Comparison of ENCODE assay signal across 21 cellular contexts in genomic region chr22:38921801-38922200, GRCh38. TPM values are rescaled to one million over a fixed set of nuclear protein-coding genes. Genes with fewer than 3 reads are reported as not detected.
"Had no signal": no experiment of that assay in that cellular context is flagged by ENCODE, and none has a peak within 500 bp of the region (broad histone marks: within the 10 kb centered on the region; RNA-seq: fewer than 3 reads in every experiment).

No MANE protein-coding gene starts in this region.

- H3K4me3 ChIP-seq: dorsolateral prefrontal cortex, lung, neural progenitor cell, right atrium auricular region, suprapubic skin, transverse colon, uterus had no signal

- H3K9ac ChIP-seq: neural progenitor cell had no signal

- H3K9me3 ChIP-seq: right atrium auricular region, suprapubic skin, transverse colon, uterus had no signal

- H3K4me2 ChIP-seq: neural progenitor cell had no signal

- H3K36me3 ChIP-seq: neural progenitor cell, right atrium auricular region, suprapubic skin, transverse colon, uterus had no signal

- H2AFZ ChIP-seq: neural progenitor cell had no signal

- H3K4me1 ChIP-seq: neural progenitor cell, uterus had no signal

- DNase-seq: activated B cell treated with CpG ODN at 0.5 μM for 24 hours; activated CD4-positive, alpha-beta T cell treated with anti-CD3 and anti-CD28 coated beads for 48 hours; activated CD8-positive, alpha-beta T cell treated with anti-CD3 and anti-CD28 coated beads for 36 hours; activated naive CD4-positive, alpha-beta T cell treated with Interleukin-2 at 50 U/mL for 16 hours; activated T-cell treated with anti-CD3 and anti-CD28 coated beads, Interleukin-2, amount 50 U/mL, for 24 hours; caudate nucleus; dorsolateral prefrontal cortex; foreskin fibroblast; hypothalamus; islet precursor cell; midbrain; naive B cell; uterus had no signal

- ATAC-seq: activated CD8-positive, alpha-beta T cell treated with anti-CD3 and anti-CD28 coated beads for 36 hours had no signal

- H3K27ac ChIP-seq: dorsolateral prefrontal cortex, neural progenitor cell, right atrium auricular region, suprapubic skin, uterus had no signal

- H3K27me3 ChIP-seq: dorsolateral prefrontal cortex, right atrium auricular region, suprapubic skin, transverse colon, uterus had no signal

RNA-seq across cellular contexts. Expression of gene APOBEC3A, which starts 35.6 kb away (rescaled TPM):
- total RNA-seq: activated B cell treated with CpG ODN at 0.5 μM for 24 hours; activated CD8-positive, alpha-beta T cell treated with anti-CD3 and anti-CD28 coated beads for 36 hours; activated T-helper 2 cell treated with anti-CD3 and anti-CD28 coated beads, Interferon-gamma antibody, Interleukin-2, Interleukin-4, amounts not matched to agents 10 μg/mL and 5 μg/mL and 100 μg/mL, durations not matched to agents 14 hours and 24 hours and 36 hours; osteoblast; progenitor cell of endocrine pancreas; uterus had no signal
